ENCODE assay signal across 8 cellular contexts in genomic region chr1:202888204-202888506, GRCh38. TPM values are rescaled to one million over a fixed set of nuclear protein-coding genes. Genes with fewer than 3 reads are reported as not detected.
A peak's percentile ranks its signal among the peaks of the same experiment; 100 is the strongest.
DNase-seq lines count a peak whose midpoint lies in the region; ATAC-seq and TF ChIP-seq lines count a peak whose summit lies in the region.

No MANE protein-coding gene starts in this region.

- H3K27me3 ChIP-seq in PC-9 (ENCODE audit: insufficient read depth, low read depth) = no peaks in the 10 kb centered on the region

- peaks cover 27% of the 10 kb centered on the region for H3K79me2 ChIP-seq in PC-9 (ENCODE audit: low read depth)

- DNase-seq in EL (peak; percentile 57), PC-9 (no peak), epithelial cell of esophagus (ENCODE audit: low read depth) (peak; percentile 44), non-pigmented ciliary epithelial cell (ENCODE audit: low read depth) (peak; percentile 15), NCI-H1694 treated with DMSO at 0.1 percent for 48 hours (lab: John Stamatoyannopoulos, UW) (no peak), GM19240 (ENCODE audit: insufficient read length, low spot score) (no peak)

- H3K36me3 ChIP-seq in PC-9 (ENCODE audit: low read depth) = no peaks in the 10 kb centered on the region

- no peaks in the 10 kb centered on the region for H3K9me2 ChIP-seq in PC-9 (ENCODE audit: insufficient read depth)

- H3K9me3 ChIP-seq in PC-9 (ENCODE audit: insufficient read depth, low read depth) = no peaks in the 10 kb centered on the region

- H3F3A ChIP-seq in PC-9 (ENCODE audit: insufficient read depth, low read depth) = peaks cover 17% of the 10 kb centered on the region; the same call in 1 of the 2 replicates

- H4K20me1 ChIP-seq in PC-9 (ENCODE audit: insufficient read depth) = peaks cover 8% of the 10 kb centered on the region

- intact Hi-C loops in PC-9 (cut with micrococcal nuclease; ENCODE audit: unreplicated experiment) = loop anchor here (1.0 to 2.0 kb wide), 2 partner anchors 27 to 78 kb away; partner anchors contain the start of gene PCAT6

- TF ChIP-seq CTCF in PC-9 (conservative IDR thresholded peaks at IDR 0.05) = no peak
- TF ChIP-seq CTCF in epithelial cell of esophagus (IDR thresholded peaks at IDR 0.05; ENCODE audit: insufficient read depth, low read depth, low read length, missing control alignments) = no peak

- BruUV-seq in PC-9 (replicated peaks; lab: Mats Ljungman, UMichigan) = no TSS peak

- peaks cover 16% of the 10 kb centered on the region for H3K4me1 ChIP-seq in PC-9 (replicated peaks; ENCODE audit: insufficient read depth)

- H3K27ac ChIP-seq in PC-9 = peak overlapping the region; percentile 70

- peak overlapping the region; percentile 89 for H3K4me3 ChIP-seq in PC-9
- H3K4me3 ChIP-seq in epithelial cell of esophagus (ENCODE audit: low read length) = peak overlapping the region; percentile 84

- ATAC-seq in HG02678 (IDR thresholded peaks at IDR 0.05; ENCODE audit: unreplicated experiment) = no peak
- no peak for ATAC-seq in HG03521 (IDR thresholded peaks at IDR 0.05; ENCODE audit: unreplicated experiment)

- CTCF ChIA-PET in PC-9 (lab: Charles Lee) = interaction anchor here (0.6 kb wide), 1 partner anchor 310 kb away, joined by 5 read pairs; no protein-coding TSS in a partner anchor

- POLR2A ChIA-PET in PC-9 (lab: Charles Lee; ENCODE audit: unreplicated experiment) = interaction anchor here (0.5 to 0.8 kb wide), 5 partner anchors 28 to 688 kb away, joined by 3 to 4 read pairs (median 3); no protein-coding TSS in a partner anchor

- H3K4me2 ChIP-seq in PC-9 = peak overlapping the region; percentile 83

- H2AFZ ChIP-seq in PC-9 = peak overlapping the region; percentile 94

RNA-seq across cellular contexts. Expression of gene RABIF, which starts 0.8 kb away (rescaled TPM):
- 9.4 and 10.9 TPM in 2 replicates for total RNA-seq in PC-9 (2021)

RNA-seq across cellular contexts. Expression of gene KLHL12, which starts 38.9 kb away (rescaled TPM):
- total RNA-seq in PC-9 (2021) = 29.6 and 33.1 TPM in 2 replicates

Comparison
In these comparisons a context has a peak if more than half of its experiments do, and no peak if none do; other contexts are left out.
1. DNase-seq: peak in EL (single experiment), epithelial cell of esophagus (single experiment) and non-pigmented ciliary epithelial cell (single experiment); none in PC-9 (0 of 2), NCI-H1694 treated with DMSO at 0.1 percent for 48 hours (single experiment) and GM19240 (single experiment).